In genomic region chr7:74650493-74651135, GRCh38 we compare ENCODE assay signal across 8 cellular contexts. TPM values are rescaled to one million over a fixed set of nuclear protein-coding genes. Genes with fewer than 3 reads are reported as not detected.
A peak's percentile ranks its signal among the peaks of the same experiment; 100 is the strongest.
DNase-seq lines count a peak whose midpoint lies in the region; ATAC-seq and TF ChIP-seq lines count a peak whose summit lies in the region.
"Not testable (repeated sequence)": the region's sequence is repeated elsewhere in the genome, so short reads cannot be mapped to it uniquely, and the experiment has no call there.

No MANE protein-coding gene starts in this region.

- not testable (repeated sequence) for H3K79me2 ChIP-seq in SU-DHL-6 (ENCODE audit: insufficient read depth, low read length)

- H3K9me2 ChIP-seq in SU-DHL-6 (replicated peaks; ENCODE audit: insufficient read depth, low read length) = not testable (repeated sequence)

- intact Hi-C loops in CD8-positive, alpha-beta T cell (cut with DNase I, micrococcal nuclease) = loop anchor here in 1 of 2 experiments (10.0 kb wide), 1 partner anchor 476 kb away; the partner anchor contains the start of gene EIF4H

- H3K4me3 ChIP-seq in CD8-positive, alpha-beta T cell (ENCODE audit: low read depth, low read length) = peak overlapping the region; percentile 44
- H3K4me3 ChIP-seq in HUES6 (ENCODE audit: low read depth, low read length) = peak overlapping the region; percentile 45
- H3K4me3 ChIP-seq in SU-DHL-6 (ENCODE audit: insufficient read depth, low read length, poor library complexity, severe bottlenecking) = peak overlapping the region; percentile 46
- peak overlapping the region; percentile 20 for H3K4me3 ChIP-seq in iPS-15b (ENCODE audit: low read depth, low read length)

- not testable (repeated sequence) for TF ChIP-seq CTCF in CD8-positive, alpha-beta T cell (IDR thresholded peaks at IDR 0.05); SU-DHL-6 (IDR thresholded peaks at IDR 0.05; ENCODE audit: insufficient read depth, low read length, poor library complexity, severe bottlenecking)

- peak overlapping the region; percentile 26 for H3K27ac ChIP-seq in CD8-positive, alpha-beta T cell (ENCODE audit: low read depth, low read length)
- not testable (repeated sequence) for H3K27ac ChIP-seq in HUES6 (ENCODE audit: low read depth, low read length)
- peak overlapping the region; percentile 73 for H3K27ac ChIP-seq in SU-DHL-6 (ENCODE audit: low read depth, low read length)

- not testable (repeated sequence) for H3K9me3 Mint-ChIP-seq in CD8-positive, alpha-beta T cell; activated naive CD4-positive, alpha-beta T cell treated with anti-CD3 and anti-CD28 coated beads, Interleukin-2, amount 50 U/mL, for 24 hours; stimulated activated effector memory CD8-positive, alpha-beta T cell treated with anti-CD3 and anti-CD28 coated beads, Interleukin-12 subunit alpha, Interleukin-12 subunit beta, amount 100 ng/mL, for 72 hours

- peak overlapping the region; percentile 94 for H3K27ac Mint-ChIP-seq in CD8-positive, alpha-beta T cell
- peak overlapping the region; percentile 96 for H3K27ac Mint-ChIP-seq in activated naive CD4-positive, alpha-beta T cell treated with anti-CD3 and anti-CD28 coated beads, Interleukin-2, amount 50 U/mL, for 24 hours
- peak overlapping the region; percentile 95 for H3K27ac Mint-ChIP-seq in stimulated activated effector memory CD8-positive, alpha-beta T cell treated with anti-CD3 and anti-CD28 coated beads, Interleukin-12 subunit alpha, Interleukin-12 subunit beta, amount 100 ng/mL, for 72 hours

- peak overlapping the region; percentile 61 for H2AFZ ChIP-seq in SU-DHL-6 (ENCODE audit: low read depth, low read length, severe bottlenecking)

- H3K4me3 Mint-ChIP-seq in CD8-positive, alpha-beta T cell = peak overlapping the region; percentile 88
- H3K4me3 Mint-ChIP-seq in activated naive CD4-positive, alpha-beta T cell treated with anti-CD3 and anti-CD28 coated beads, Interleukin-2, amount 50 U/mL, for 24 hours = peak overlapping the region; percentile 90
- peak overlapping the region; percentile 87 for H3K4me3 Mint-ChIP-seq in stimulated activated effector memory CD8-positive, alpha-beta T cell treated with anti-CD3 and anti-CD28 coated beads, Interleukin-12 subunit alpha, Interleukin-12 subunit beta, amount 100 ng/mL, for 72 hours

- POLR2A ChIA-PET in CD8-positive, alpha-beta T cell (lab: Charles Lee) = not testable (repeated sequence)

- not testable (repeated sequence) for H3K27me3 ChIP-seq in CD8-positive, alpha-beta T cell (ENCODE audit: insufficient read depth, low read length); HUES6 (ENCODE audit: control insufficient read depth, insufficient read depth, low read length); SU-DHL-6 (ENCODE audit: low read length); iPS-15b (ENCODE audit: control insufficient read depth, insufficient read depth, low read length)

- peak; percentile 39 for ATAC-seq in CD8-positive, alpha-beta T cell
- ATAC-seq in GM19397 (IDR thresholded peaks at IDR 0.05; ENCODE audit: unreplicated experiment) = peak; percentile 41
- peak; percentile 69 for ATAC-seq in HG02798 (IDR thresholded peaks at IDR 0.05; ENCODE audit: poor library complexity, unreplicated experiment)
- peak; percentile 88 for ATAC-seq in stimulated activated effector memory CD8-positive, alpha-beta T cell treated with anti-CD3 and anti-CD28 coated beads, Interleukin-12 subunit alpha, Interleukin-12 subunit beta, amount 100 ng/mL, for 72 hours

- not testable (repeated sequence) for H3K27me3 Mint-ChIP-seq in CD8-positive, alpha-beta T cell (ENCODE audit: low read depth); activated naive CD4-positive, alpha-beta T cell treated with anti-CD3 and anti-CD28 coated beads, Interleukin-2, amount 50 U/mL, for 24 hours

- not testable (repeated sequence) for H3K9me3 ChIP-seq in CD8-positive, alpha-beta T cell (ENCODE audit: low read length); HUES6 (ENCODE audit: control insufficient read depth, insufficient read depth, low read depth, low read length); SU-DHL-6 (ENCODE audit: insufficient read depth, low read length); iPS-15b (ENCODE audit: control insufficient read depth, insufficient read depth, low read length)

- DNase-seq in CD8-positive, alpha-beta T cell; stimulated activated effector memory CD8-positive, alpha-beta T cell treated with anti-CD3 and anti-CD28 coated beads, Interleukin-12 subunit alpha, Interleukin-12 subunit beta, amount 100 ng/mL, for 72 hours (ENCODE audit: low spot score in 2 of 2): not testable (repeated sequence)

- H4K20me1 ChIP-seq in SU-DHL-6 (ENCODE audit: low read depth, low read length) = not testable (repeated sequence)

- not testable (repeated sequence) for H3K4me1 ChIP-seq in CD8-positive, alpha-beta T cell (ENCODE audit: insufficient read depth, low read length)
- H3K4me1 ChIP-seq in HUES6 (ENCODE audit: control insufficient read depth, insufficient read depth, low read length) = peaks cover 28% of the 10 kb centered on the region
- H3K4me1 ChIP-seq in iPS-15b (ENCODE audit: control insufficient read depth, insufficient read depth, low read length) = peaks cover 13% of the 10 kb centered on the region

- H3F3A ChIP-seq in SU-DHL-6 (ENCODE audit: insufficient read depth) = peaks cover 14% of the 10 kb centered on the region

- H3K36me3 Mint-ChIP-seq in CD8-positive, alpha-beta T cell; activated naive CD4-positive, alpha-beta T cell treated with anti-CD3 and anti-CD28 coated beads, Interleukin-2, amount 50 U/mL, for 24 hours; stimulated activated effector memory CD8-positive, alpha-beta T cell treated with anti-CD3 and anti-CD28 coated beads, Interleukin-12 subunit alpha, Interleukin-12 subunit beta, amount 100 ng/mL, for 72 hours: not testable (repeated sequence)

- peak overlapping the region; percentile 34 for H3K9ac ChIP-seq in HUES6 (ENCODE audit: low read length)
- peak overlapping the region; percentile 47 for H3K9ac ChIP-seq in SU-DHL-6 (ENCODE audit: low read length)
- peak overlapping the region; percentile 3 for H3K9ac ChIP-seq in iPS-15b (ENCODE audit: low read depth, low read length)

- peak overlapping the region; percentile 76 for H3K4me2 ChIP-seq in SU-DHL-6 (ENCODE audit: low read depth, low read length, poor library complexity, severe bottlenecking)

- CTCF ChIA-PET in CD8-positive, alpha-beta T cell (lab: Charles Lee) = not testable (repeated sequence)

- H3K36me3 ChIP-seq in CD8-positive, alpha-beta T cell (ENCODE audit: insufficient read depth, low read length); HUES6 (ENCODE audit: control insufficient read depth, insufficient read depth, low read length); SU-DHL-6 (ENCODE audit: low read length); iPS-15b (ENCODE audit: control insufficient read depth, insufficient read depth, low read length): not testable (repeated sequence)

- H3K4me1 Mint-ChIP-seq in CD8-positive, alpha-beta T cell (ENCODE audit: low read depth) = peaks cover 30% of the 10 kb centered on the region
- peaks cover 45% of the 10 kb centered on the region for H3K4me1 Mint-ChIP-seq in activated naive CD4-positive, alpha-beta T cell treated with anti-CD3 and anti-CD28 coated beads, Interleukin-2, amount 50 U/mL, for 24 hours
- H3K4me1 Mint-ChIP-seq in stimulated activated effector memory CD8-positive, alpha-beta T cell treated with anti-CD3 and anti-CD28 coated beads, Interleukin-12 subunit alpha, Interleukin-12 subunit beta, amount 100 ng/mL, for 72 hours = peaks cover 30% of the 10 kb centered on the region

RNA-seq across cellular contexts. Expression of gene GTF2I, which starts 6.9 kb away (rescaled TPM):
- 100 to 1,000 TPM; 106 to 108 TPM for total RNA-seq in CD8-positive, alpha-beta T cell
